ENCODE assay signal across 7 cellular contexts in the genomic region with DNA sequence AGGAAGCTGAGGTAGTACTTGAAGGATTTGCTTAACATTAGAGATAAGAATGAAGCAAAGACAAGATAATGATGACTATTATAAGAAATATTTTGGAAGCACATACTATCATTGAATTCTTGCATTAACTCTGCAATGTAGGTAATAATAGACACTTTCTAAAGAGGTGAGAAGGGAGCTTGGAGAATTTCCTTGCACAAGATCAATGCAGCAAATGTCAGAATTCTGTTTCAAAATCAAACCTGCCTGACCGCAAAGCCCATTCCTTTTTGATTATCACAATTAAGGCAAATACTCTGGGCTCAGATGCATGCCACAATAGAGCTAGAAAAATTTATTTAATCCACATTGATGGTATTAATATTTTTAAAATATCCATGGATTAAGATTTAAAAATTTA.
"Had no signal": no experiment of that assay in that cellular context is flagged by ENCODE, and none has a peak within 500 bp of the region (broad histone marks: within the 10 kb centered on the region; RNA-seq: fewer than 3 reads in every experiment).

No MANE protein-coding gene starts in this region.

- H3K4me3 ChIP-seq: GM23338 had no signal

- DNase-seq: H9, HCEC 1CT, IMR-90, KBM-7 had no signal

- FAIRE-seq: H54, HTR-8/SVneo had no signal

- H3K4me2 ChIP-seq: GM23338 had no signal
